Comparison of ENCODE assay signal across 18 cellular contexts in the genomic region with DNA sequence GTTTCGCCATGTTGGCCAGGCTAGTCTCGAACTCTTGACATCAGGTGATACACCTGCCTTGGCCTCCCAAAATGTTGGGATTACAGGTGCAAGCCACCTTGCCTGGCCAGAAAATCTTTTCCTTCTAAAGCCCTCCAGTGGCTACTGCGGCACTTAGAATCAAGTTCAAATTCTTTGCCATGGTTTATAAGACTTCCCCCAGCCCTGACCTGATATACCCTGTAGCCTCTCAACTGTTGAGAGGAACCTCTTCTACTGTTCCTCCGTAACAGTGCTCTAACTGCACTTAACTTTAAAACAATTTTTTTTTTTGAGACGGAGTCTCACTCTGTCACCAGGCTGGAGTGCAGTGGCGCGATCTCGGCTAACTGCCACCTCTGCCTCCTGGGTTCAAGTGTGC.
A peak's percentile ranks its signal among the peaks of the same experiment; 100 is the strongest.
DNase-seq lines count a peak whose midpoint lies in the region; ATAC-seq and TF ChIP-seq lines count a peak whose summit lies in the region.
"Had no signal": no experiment of that assay in that cellular context is flagged by ENCODE, and none has a peak within 500 bp of the region (broad histone marks: within the 10 kb centered on the region; RNA-seq: fewer than 3 reads in every experiment).

No MANE protein-coding gene starts in this region.

- TF ChIP-seq CTCF in left lung (IDR thresholded peaks at IDR 0.05) (no peak), upper lobe of right lung (IDR thresholded peaks at IDR 0.05) (no peak)

- peaks cover 12% of the 10 kb centered on the region for H3K9me3 Mint-ChIP-seq in stimulated activated naive CD8-positive, alpha-beta T cell treated with anti-CD3 and anti-CD28 coated beads, Interleukin-15, Interleukin-2, amounts not matched to agents 100 ng/mL and 50 ng/mL, for 24 hours
- peaks cover 2% of the 10 kb centered on the region for H3K9me3 Mint-ChIP-seq in activated CD4-positive, alpha-beta memory T cell treated with anti-CD3 and anti-CD28 coated beads for 36 hours

- no peak for ATAC-seq in stimulated activated naive CD8-positive, alpha-beta T cell treated with anti-CD3 and anti-CD28 coated beads, Interleukin-15, Interleukin-2, amounts not matched to agents 100 U/mL and 50 U/mL, for 24 hours
- ATAC-seq in left lung (peak; percentile 40), upper lobe of right lung (peak; percentile 58), GM19351 (IDR thresholded peaks at IDR 0.05; ENCODE audit: unreplicated experiment) (no peak)
- ATAC-seq: left ventricle myocardium superior had no signal

- H3K4me3 Mint-ChIP-seq in stimulated activated naive CD8-positive, alpha-beta T cell treated with anti-CD3 and anti-CD28 coated beads, Interleukin-15, Interleukin-2, amounts not matched to agents 100 ng/mL and 50 ng/mL, for 24 hours = peak overlapping the region; percentile 72
- H3K4me3 Mint-ChIP-seq in activated CD4-positive, alpha-beta memory T cell treated with anti-CD3 and anti-CD28 coated beads for 36 hours = no peak overlapping the region

- no peak overlapping the region for H3K4me3 ChIP-seq in left lung
- no peak overlapping the region for H3K4me3 ChIP-seq in upper lobe of right lung
- H3K4me3 ChIP-seq: adrenal gland, cardiac muscle cell, esophagus squamous epithelium, sigmoid colon, vagina had no signal

- H3K27ac ChIP-seq in left lung = peak overlapping the region in 1 of 2 donors; percentile 28
- H3K27ac ChIP-seq in upper lobe of right lung = no peak overlapping the region
- H3K27ac ChIP-seq: adrenal gland, cardiac muscle cell, esophagus squamous epithelium, sigmoid colon, vagina had no signal

- no peaks in the 10 kb centered on the region for H3K9me3 ChIP-seq in left lung
- H3K9me3 ChIP-seq in upper lobe of right lung = no peaks in the 10 kb centered on the region
- H3K9me3 ChIP-seq: adrenal gland, esophagus squamous epithelium, sigmoid colon, vagina had no signal

- DNase-seq in stimulated activated naive CD8-positive, alpha-beta T cell treated with anti-CD3 and anti-CD28 coated beads, Interleukin-15, Interleukin-2, amounts not matched to agents 100 U/mL and 50 U/mL, for 24 hours = no peak
- no peak for DNase-seq in activated CD4-positive, alpha-beta memory T cell treated with anti-CD3 and anti-CD28 coated beads for 36 hours
- DNase-seq in left lung (no peak), upper lobe of right lung (no peak), AG20443 (ENCODE audit: low spot score) (no peak), activated gamma-delta T cell treated with Interleukin-2 at 50 U/mL for 16 hours (no peak)
- DNase-seq: Calu3, esophagus squamous epithelium, glutamatergic neuron, left ventricle myocardium superior, NCI-H187, NCI-H2227 treated with DMSO at 0.1 percent for 48 hours had no signal

- peaks cover 0 to 48% of the 10 kb centered on the region in 2 donors for H3K4me1 ChIP-seq in left lung
- peaks cover 14% of the 10 kb centered on the region for H3K4me1 ChIP-seq in upper lobe of right lung

- intact Hi-C loops in activated CD4-positive, alpha-beta memory T cell treated with anti-CD3 and anti-CD28 coated beads for 36 hours (cut with micrococcal nuclease) = loop anchor here (1.0 kb wide), 1 partner anchor 11 kb away; no protein-coding TSS in a partner anchor
- intact Hi-C loops in left lung (cut with DNase I) = no loop called here
- intact Hi-C loops in upper lobe of right lung (cut with DNase I) = no loop called here

- CTCF ChIA-PET in activated CD4-positive, alpha-beta memory T cell treated with anti-CD3 and anti-CD28 coated beads for 36 hours (lab: Charles Lee) = no interaction called here

- H3K36me3 Mint-ChIP-seq in stimulated activated naive CD8-positive, alpha-beta T cell treated with anti-CD3 and anti-CD28 coated beads, Interleukin-15, Interleukin-2, amounts not matched to agents 100 ng/mL and 50 ng/mL, for 24 hours (ENCODE audit: low read depth) = peaks cover 4% of the 10 kb centered on the region
- no peaks in the 10 kb centered on the region for H3K36me3 Mint-ChIP-seq in activated CD4-positive, alpha-beta memory T cell treated with anti-CD3 and anti-CD28 coated beads for 36 hours

- H3K27ac Mint-ChIP-seq in stimulated activated naive CD8-positive, alpha-beta T cell treated with anti-CD3 and anti-CD28 coated beads, Interleukin-15, Interleukin-2, amounts not matched to agents 100 ng/mL and 50 ng/mL, for 24 hours = peak overlapping the region; percentile 89
- H3K27ac Mint-ChIP-seq in activated CD4-positive, alpha-beta memory T cell treated with anti-CD3 and anti-CD28 coated beads for 36 hours = peak overlapping the region; percentile 80

- POLR2A ChIA-PET in activated CD4-positive, alpha-beta memory T cell treated with anti-CD3 and anti-CD28 coated beads for 36 hours (lab: Charles Lee) = no interaction called here

- H3K27me3 ChIP-seq in left lung (no peaks in the 10 kb centered on the region), upper lobe of right lung (no peaks in the 10 kb centered on the region)
- H3K27me3 ChIP-seq: adrenal gland, cardiac muscle cell, esophagus squamous epithelium, sigmoid colon, vagina had no signal

- H3K36me3 ChIP-seq in left lung = no peaks in the 10 kb centered on the region
- H3K36me3 ChIP-seq in upper lobe of right lung = no peaks in the 10 kb centered on the region
- H3K36me3 ChIP-seq: adrenal gland, cardiac muscle cell, esophagus squamous epithelium, sigmoid colon, vagina had no signal

- H3K27me3 Mint-ChIP-seq in stimulated activated naive CD8-positive, alpha-beta T cell treated with anti-CD3 and anti-CD28 coated beads, Interleukin-15, Interleukin-2, amounts not matched to agents 100 ng/mL and 50 ng/mL, for 24 hours = no peaks in the 10 kb centered on the region
- H3K27me3 Mint-ChIP-seq in activated CD4-positive, alpha-beta memory T cell treated with anti-CD3 and anti-CD28 coated beads for 36 hours = no peaks in the 10 kb centered on the region

- H3K4me1 Mint-ChIP-seq in stimulated activated naive CD8-positive, alpha-beta T cell treated with anti-CD3 and anti-CD28 coated beads, Interleukin-15, Interleukin-2, amounts not matched to agents 100 ng/mL and 50 ng/mL, for 24 hours (ENCODE audit: low read depth) = peaks cover 74% of the 10 kb centered on the region
- peaks cover 45% of the 10 kb centered on the region for H3K4me1 Mint-ChIP-seq in activated CD4-positive, alpha-beta memory T cell treated with anti-CD3 and anti-CD28 coated beads for 36 hours (ENCODE audit: low read depth)

Comparison
In these comparisons a context has a peak if more than half of its experiments do, and no peak if none do; other contexts are left out.
1. ATAC-seq: peak in left lung (single experiment) and upper lobe of right lung (single experiment); none in stimulated activated naive CD8-positive, alpha-beta T cell treated with anti-CD3 and anti-CD28 coated beads, Interleukin-15, Interleukin-2, amounts not matched to agents 100 U/mL and 50 U/mL, for 24 hours (single experiment) and GM19351 (single experiment).